22 cellular contexts compared by ENCODE assay signal in genomic region chr3:34013818-34014576, GRCh38.
"Had no signal": no experiment of that assay in that cellular context is flagged by ENCODE, and none has a peak within 500 bp of the region (broad histone marks: within the 10 kb centered on the region; RNA-seq: fewer than 3 reads in every experiment).

No MANE protein-coding gene starts in this region.

- H3K27me3 ChIP-seq: colonic mucosa, gastrocnemius medialis, pancreas, sigmoid colon, spleen, upper lobe of right lung had no signal

- H3K27ac Mint-ChIP-seq: activated naive CD4-positive, alpha-beta T cell treated with anti-CD3 and anti-CD28 coated beads, Interleukin-2, amount 10 ng/mL, durations not matched to agents 7 days and 5 days; activated naive CD8-positive, alpha-beta T cell treated with anti-CD3 and anti-CD28 coated beads, Interleukin-2, amount 50 U/mL, for 24 hours; stimulated activated memory B cell treated with anti-CD40 and anti-IgM and Interleukin-4, amounts not matched to agents 10 μg/mL and 1 μg/mL and 100 μg/mL, for 72 hours had no signal

- H3K27me3 Mint-ChIP-seq: activated naive CD4-positive, alpha-beta T cell treated with anti-CD3 and anti-CD28 coated beads, Interleukin-2, amount 10 ng/mL, durations not matched to agents 7 days and 5 days; activated naive CD8-positive, alpha-beta T cell treated with anti-CD3 and anti-CD28 coated beads, Interleukin-2, amount 50 U/mL, for 24 hours; central memory CD8-positive, alpha-beta T cell; naive thymus-derived CD4-positive, alpha-beta T cell had no signal

- H3K36me3 ChIP-seq: colonic mucosa, gastrocnemius medialis, left ventricle myocardium inferior, pancreas, sigmoid colon, spleen, thoracic aorta, upper lobe of right lung had no signal

- H3K4me1 ChIP-seq: colonic mucosa, gastrocnemius medialis, left ventricle myocardium inferior, pancreas had no signal

- H3K27ac ChIP-seq: colonic mucosa, gastrocnemius medialis, left ventricle myocardium inferior, pancreas, sigmoid colon, spleen, thoracic aorta, upper lobe of right lung had no signal

- DNase-seq: activated CD4-positive, alpha-beta T cell treated with anti-CD3 and anti-CD28 coated beads, Interleukin-2, amount 50 U/mL, for 1 hour; activated CD4-positive, CD25-positive, alpha-beta regulatory T cell treated with anti-CD3 and anti-CD28 coated beads, Interleukin-2, amount 50 U/mL, for 72 hours; activated CD8-positive, alpha-beta memory T cell treated with anti-CD3 and anti-CD28 coated beads, Interleukin-2, amount 50 U/mL, for 48 hours; activated effector memory CD4-positive, alpha-beta T cell treated with Interleukin-2 at 50 U/mL for 16 hours; activated naive CD4-positive, alpha-beta T cell treated with anti-CD3 and anti-CD28 coated beads, Interleukin-2, amount 10 ng/mL, durations not matched to agents 7 days and 5 days; activated naive CD8-positive, alpha-beta T cell treated with anti-CD3 and anti-CD28 coated beads, Interleukin-2, amount 50 U/mL, for 24 hours; activated T-cell treated with anti-CD3 and anti-CD28 coated beads, Interleukin-2, amount 50 U/mL, for 48 hours; colonic mucosa; gastrocnemius medialis; head of caudate nucleus; left ventricle myocardium inferior; mesendoderm; naive thymus-derived CD4-positive, alpha-beta T cell; pancreas; sigmoid colon; spleen; stimulated activated CD4-positive, alpha-beta T cell treated with anti-CD3 and anti-CD28 coated beads, Interleukin-4, amount 100 ng/mL, for 4 hours; upper lobe of right lung had no signal

- ATAC-seq: activated naive CD8-positive, alpha-beta T cell treated with anti-CD3 and anti-CD28 coated beads, Interleukin-2, amount 50 U/mL, for 24 hours; gastrocnemius medialis; naive thymus-derived CD4-positive, alpha-beta T cell; pancreas; stimulated activated memory B cell treated with anti-CD40 and anti-IgM and Interleukin-4, amounts not matched to agents 10 μg/mL and 1 μg/mL and 100 μg/mL, for 72 hours; upper lobe of right lung had no signal

- H3K9me3 Mint-ChIP-seq: activated naive CD4-positive, alpha-beta T cell treated with anti-CD3 and anti-CD28 coated beads, Interleukin-2, amount 10 ng/mL, durations not matched to agents 7 days and 5 days; activated naive CD8-positive, alpha-beta T cell treated with anti-CD3 and anti-CD28 coated beads, Interleukin-2, amount 50 U/mL, for 24 hours; central memory CD8-positive, alpha-beta T cell; stimulated activated memory B cell treated with anti-CD40 and anti-IgM and Interleukin-4, amounts not matched to agents 10 μg/mL and 1 μg/mL and 100 μg/mL, for 72 hours had no signal

- H3K36me3 Mint-ChIP-seq: activated naive CD4-positive, alpha-beta T cell treated with anti-CD3 and anti-CD28 coated beads, Interleukin-2, amount 10 ng/mL, durations not matched to agents 7 days and 5 days; naive thymus-derived CD4-positive, alpha-beta T cell; stimulated activated memory B cell treated with anti-CD40 and anti-IgM and Interleukin-4, amounts not matched to agents 10 μg/mL and 1 μg/mL and 100 μg/mL, for 72 hours had no signal

- FAIRE-seq: endometrium, pancreas had no signal

- H3K9me3 ChIP-seq: colonic mucosa, gastrocnemius medialis, left ventricle myocardium inferior, pancreas, sigmoid colon, spleen, thoracic aorta, upper lobe of right lung had no signal

- H3K4me3 Mint-ChIP-seq: activated naive CD4-positive, alpha-beta T cell treated with anti-CD3 and anti-CD28 coated beads, Interleukin-2, amount 10 ng/mL, durations not matched to agents 7 days and 5 days; activated naive CD8-positive, alpha-beta T cell treated with anti-CD3 and anti-CD28 coated beads, Interleukin-2, amount 50 U/mL, for 24 hours; central memory CD8-positive, alpha-beta T cell; naive thymus-derived CD4-positive, alpha-beta T cell; stimulated activated memory B cell treated with anti-CD40 and anti-IgM and Interleukin-4, amounts not matched to agents 10 μg/mL and 1 μg/mL and 100 μg/mL, for 72 hours had no signal

- H3K4me3 ChIP-seq: colonic mucosa, gastrocnemius medialis, left ventricle myocardium inferior, pancreas, sigmoid colon, spleen, thoracic aorta, upper lobe of right lung had no signal
